Comparison of ENCODE assay signal across 19 cellular contexts in genomic region chr11:89736566-89736965, GRCh38. TPM values are rescaled to one million over a fixed set of nuclear protein-coding genes. Genes with fewer than 3 reads are reported as not detected.
"Had no signal": no experiment of that assay in that cellular context is flagged by ENCODE, and none has a peak within 500 bp of the region (broad histone marks: within the 10 kb centered on the region; RNA-seq: fewer than 3 reads in every experiment).

No MANE protein-coding gene starts in this region.

- H3K4me1 Mint-ChIP-seq: activated T-helper 17 cell treated with anti-CD3 and anti-CD28 coated beads, Interleukin-2, amount 50 U/mL, for 72 hours; endodermal cell had no signal

- H3K4me1 ChIP-seq: psoas muscle, right lobe of liver had no signal

- H3K4me3 ChIP-seq: dorsolateral prefrontal cortex, psoas muscle, right lobe of liver, smooth muscle cell had no signal

- H3K27me3 Mint-ChIP-seq: activated T-helper 17 cell treated with anti-CD3 and anti-CD28 coated beads, Interleukin-2, amount 50 U/mL, for 72 hours had no signal

- H3K27ac Mint-ChIP-seq: activated T-helper 17 cell treated with anti-CD3 and anti-CD28 coated beads, Interleukin-2, amount 50 U/mL, for 72 hours; endodermal cell had no signal

- H3K9me3 Mint-ChIP-seq: activated T-helper 17 cell treated with anti-CD3 and anti-CD28 coated beads, Interleukin-2, amount 50 U/mL, for 72 hours; endodermal cell; neural crest cell had no signal

- ATAC-seq: activated T-helper 17 cell treated with anti-CD3 and anti-CD28 coated beads, Interleukin-2, amount 50 U/mL, for 72 hours; left ventricle myocardium superior; psoas muscle; right lobe of liver; stimulated activated naive CD8-positive, alpha-beta T cell treated with anti-CD3 and anti-CD28 coated beads, Interleukin-15, Interleukin-2, amounts not matched to agents 100 U/mL and 50 U/mL, for 24 hours had no signal

- H3K36me3 ChIP-seq: right lobe of liver had no signal

- DNase-seq: activated CD4-positive, alpha-beta T cell treated with anti-CD3 and anti-CD28 coated beads, Interleukin-2, amount 50 U/mL, for 4 hours; activated CD4-positive, CD25-positive, alpha-beta regulatory T cell treated with anti-CD3 and anti-CD28 coated beads, Interleukin-2, amount 50 U/mL, for 72 hours; activated naive CD4-positive, alpha-beta T cell treated with Interleukin-2 at 50 U/mL for 16 hours; activated T-cell treated with anti-CD3 and anti-CD28 coated beads for 4 hours; dorsolateral prefrontal cortex; endodermal cell; erythroblast; left ventricle myocardium superior; psoas muscle; right lobe of liver; stimulated activated naive CD8-positive, alpha-beta T cell treated with anti-CD3 and anti-CD28 coated beads, Interleukin-15, Interleukin-2, amounts not matched to agents 100 U/mL and 50 U/mL, for 24 hours had no signal

- H3K27ac ChIP-seq: psoas muscle, right lobe of liver had no signal

- H3K27me3 ChIP-seq: dorsolateral prefrontal cortex, right lobe of liver had no signal

- H3K4me3 Mint-ChIP-seq: activated T-helper 17 cell treated with anti-CD3 and anti-CD28 coated beads, Interleukin-2, amount 50 U/mL, for 72 hours; endodermal cell; neural crest cell had no signal

- H3K9me3 ChIP-seq: psoas muscle, right lobe of liver had no signal

RNA-seq across cellular contexts. Expression of gene TRIM77, which starts 26.5 kb away (rescaled TPM):
- total RNA-seq: activated T-helper 17 cell treated with anti-CD3 and anti-CD28 coated beads, Interleukin-2, amount 50 U/mL, for 72 hours; dorsolateral prefrontal cortex; endodermal cell; left ventricle myocardium superior; myocyte; neural crest cell; osteoblast; psoas muscle; right lobe of liver; smooth muscle cell; temporal lobe; ureter had no signal
- polyA plus RNA-seq: keratinocyte, psoas muscle, smooth muscle cell had no signal
